Comparison of ENCODE assay signal across 29 cellular contexts in the genomic region with DNA sequence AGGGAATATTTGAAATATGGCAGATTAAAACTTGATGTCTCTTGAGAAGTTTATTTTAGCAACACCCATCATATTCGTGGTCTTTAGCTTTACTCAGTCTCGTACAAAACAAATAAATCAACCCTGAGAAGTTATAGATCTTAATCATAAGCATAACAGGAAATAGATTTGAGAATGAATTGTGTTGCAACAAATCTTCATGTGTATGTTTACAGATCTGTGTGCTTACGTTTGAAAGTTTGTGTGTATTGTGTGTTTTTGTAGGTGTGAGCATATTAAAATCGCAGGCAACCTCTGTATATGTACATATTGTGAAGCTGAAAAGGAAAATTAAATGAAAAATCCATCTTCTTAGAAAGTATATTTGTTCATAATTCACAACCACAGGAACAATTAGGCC. TPM values are rescaled to one million over a fixed set of nuclear protein-coding genes. Genes with fewer than 3 reads are reported as not detected.
DNase-seq lines count a peak whose midpoint lies in the region; ATAC-seq and TF ChIP-seq lines count a peak whose summit lies in the region.
"Had no signal": no experiment of that assay in that cellular context is flagged by ENCODE, and none has a peak within 500 bp of the region (broad histone marks: within the 10 kb centered on the region; RNA-seq: fewer than 3 reads in every experiment).

No MANE protein-coding gene starts in this region.

- H3K4me2 ChIP-seq in mammary epithelial cell (ENCODE audit: insufficient read depth, low read depth, low read length) (no peak overlapping the region), skeletal muscle satellite cell (ENCODE audit: low read length) (peak overlapping the region; percentile 6)
- H3K4me2 ChIP-seq: smooth muscle cell had no signal

- H3K4me1 Mint-ChIP-seq in HFFc6 (ENCODE audit: low read depth) = peaks cover 58% of the 10 kb centered on the region; the same call in 1 of the 2 replicates
- H3K4me1 Mint-ChIP-seq in activated CD4-positive, alpha-beta T cell treated with anti-CD3 and anti-CD28 coated beads, Interleukin-2, amount 10 ng/mL, durations not matched to agents 24 days and 14 days = no peaks in the 10 kb centered on the region
- H3K4me1 Mint-ChIP-seq: activated CD4-positive, alpha-beta memory T cell treated with anti-CD3 and anti-CD28 coated beads, Interleukin-2, amount 10 ng/mL, durations not matched to agents 7 days and 5 days; memory B cell had no signal

- dilution Hi-C loops in mammary epithelial cell (cut with HindIII; ENCODE audit: low sequenced_read_pairs) = loop anchor here (25.0 kb wide), 1 partner anchor 721 kb away; no protein-coding TSS in a partner anchor

- H3K9me3 ChIP-seq in mammary epithelial cell (replicated peaks; ENCODE audit: insufficient read depth, low read length) = no peaks in the 10 kb centered on the region
- H3K9me3 ChIP-seq in skeletal muscle satellite cell (replicated peaks; ENCODE audit: low read length) = no peaks in the 10 kb centered on the region
- no peaks in the 10 kb centered on the region for H3K9me3 ChIP-seq in BE2C
- H3K9me3 ChIP-seq: body of pancreas, colonic mucosa, neutrophil, SJCRH30, vagina had no signal

- H4K20me1 ChIP-seq in mammary epithelial cell (ENCODE audit: insufficient read depth, low read length) = no peaks in the 10 kb centered on the region

- 67% methylated on average over 4 of the region's 4 CpGs for WGBS in mammary epithelial cell (ENCODE audit: low coverage, missing lambda C conversion rate)

- in situ Hi-C loops in mammary epithelial cell (cut with MboI; ENCODE audit: low sequenced_read_pairs in 2 of 2) = loop anchor here in 1 of 2 donors (25.0 kb wide), 1 partner anchor 1096 kb away; the partner anchor contains the start of gene EFNB2

- H3K4me1 ChIP-seq in mammary epithelial cell (ENCODE audit: insufficient read depth, low read length) = no peaks in the 10 kb centered on the region
- peaks cover 23% of the 10 kb centered on the region for H3K4me1 ChIP-seq in foreskin keratinocyte
- H3K4me1 ChIP-seq in skeletal muscle satellite cell (ENCODE audit: control insufficient read depth, insufficient read depth, low read length) = peaks cover 27% of the 10 kb centered on the region
- H3K4me1 ChIP-seq in BE2C = peaks cover 3% of the 10 kb centered on the region; the same call in 1 of the 2 replicates
- H3K4me1 ChIP-seq: body of pancreas, colonic mucosa had no signal

- H3K79me2 ChIP-seq in mammary epithelial cell (ENCODE audit: insufficient read depth, low read length) = no peaks in the 10 kb centered on the region

- intact Hi-C loops in mammary epithelial cell (cut with micrococcal nuclease) = loop anchor here (10.0 kb wide), 1 partner anchor 553 kb away; no protein-coding TSS in a partner anchor
- intact Hi-C loops in activated CD4-positive, alpha-beta T cell treated with anti-CD3 and anti-CD28 coated beads, Interleukin-2, amount 10 ng/mL, durations not matched to agents 24 days and 14 days (cut with micrococcal nuclease) = no loop called here

- H3K36me3 ChIP-seq in mammary epithelial cell (ENCODE audit: insufficient read depth, low read length) (no peaks in the 10 kb centered on the region), skeletal muscle satellite cell (ENCODE audit: insufficient read depth, low read length) (no peaks in the 10 kb centered on the region), BE2C (no peaks in the 10 kb centered on the region)
- H3K36me3 ChIP-seq: colonic mucosa, neutrophil, SJCRH30, vagina had no signal

- H3K4me3 Mint-ChIP-seq in HFFc6 = peak overlapping the region; percentile 5; the same call in 1 of the 2 replicates
- H3K4me3 Mint-ChIP-seq in activated CD4-positive, alpha-beta T cell treated with anti-CD3 and anti-CD28 coated beads, Interleukin-2, amount 10 ng/mL, durations not matched to agents 24 days and 14 days = no peak overlapping the region
- H3K4me3 Mint-ChIP-seq: activated CD4-positive, alpha-beta memory T cell treated with anti-CD3 and anti-CD28 coated beads, Interleukin-2, amount 10 ng/mL, durations not matched to agents 7 days and 5 days; CD4-positive, CD25-positive, alpha-beta regulatory T cell; effector memory CD8-positive, alpha-beta T cell; memory B cell; stimulated activated memory B cell treated with anti-CD40 and anti-IgM and Interleukin-4, amounts not matched to agents 10 μg/mL and 1 μg/mL and 100 μg/mL, for 72 hours had no signal

- no peaks in the 10 kb centered on the region for H3K27me3 Mint-ChIP-seq in HFFc6 (ENCODE audit: insufficient read depth)
- no peaks in the 10 kb centered on the region for H3K27me3 Mint-ChIP-seq in activated CD4-positive, alpha-beta T cell treated with anti-CD3 and anti-CD28 coated beads, Interleukin-2, amount 10 ng/mL, durations not matched to agents 24 days and 14 days
- H3K27me3 Mint-ChIP-seq: activated CD4-positive, alpha-beta memory T cell treated with anti-CD3 and anti-CD28 coated beads, Interleukin-2, amount 10 ng/mL, durations not matched to agents 7 days and 5 days; CD4-positive, CD25-positive, alpha-beta regulatory T cell; effector memory CD8-positive, alpha-beta T cell; memory B cell; stimulated activated memory B cell treated with anti-CD40 and anti-IgM and Interleukin-4, amounts not matched to agents 10 μg/mL and 1 μg/mL and 100 μg/mL, for 72 hours had no signal

- no peak overlapping the region for H3K27ac ChIP-seq in mammary epithelial cell (ENCODE audit: insufficient read depth, low read depth, low read length)
- H3K27ac ChIP-seq in foreskin keratinocyte = peak overlapping the region; percentile 78
- H3K27ac ChIP-seq: body of pancreas, colonic mucosa, neutrophil, SJCRH30, vagina had no signal

- TF ChIP-seq CTCF in HFFc6 (IDR thresholded peaks at IDR 0.05) = no peak
- no peak for TF ChIP-seq CTCF in mammary epithelial cell (conservative IDR thresholded peaks at IDR 0.05 in 1 of 2, IDR thresholded peaks at IDR 0.05 in 1 of 2; ENCODE audit: extremely low read depth in 1 of 2, insufficient read depth in 1 of 2, low read depth in 1 of 2, low read length in 2 of 2)
- no peak for TF ChIP-seq CTCF in foreskin keratinocyte (conservative IDR thresholded peaks at IDR 0.05)
- TF ChIP-seq CTCF in BE2C (IDR thresholded peaks at IDR 0.05; ENCODE audit: low read depth, low read length) = no peak

- H3K27ac Mint-ChIP-seq in HFFc6 = peak overlapping the region; percentile 86; the same call in 1 of the 2 replicates
- H3K27ac Mint-ChIP-seq in activated CD4-positive, alpha-beta T cell treated with anti-CD3 and anti-CD28 coated beads, Interleukin-2, amount 10 ng/mL, durations not matched to agents 24 days and 14 days = no peak overlapping the region
- H3K27ac Mint-ChIP-seq: activated CD4-positive, alpha-beta memory T cell treated with anti-CD3 and anti-CD28 coated beads, Interleukin-2, amount 10 ng/mL, durations not matched to agents 7 days and 5 days; CD4-positive, CD25-positive, alpha-beta regulatory T cell; effector memory CD8-positive, alpha-beta T cell; memory B cell; stimulated activated memory B cell treated with anti-CD40 and anti-IgM and Interleukin-4, amounts not matched to agents 10 μg/mL and 1 μg/mL and 100 μg/mL, for 72 hours had no signal

- CTCF ChIA-PET in mammary epithelial cell (lab: Charles Lee; ENCODE audit: low non-redundant PET) = no interaction called here

- H3K36me3 Mint-ChIP-seq in HFFc6 (ENCODE audit: low read depth) = no peaks in the 10 kb centered on the region
- no peaks in the 10 kb centered on the region for H3K36me3 Mint-ChIP-seq in activated CD4-positive, alpha-beta T cell treated with anti-CD3 and anti-CD28 coated beads, Interleukin-2, amount 10 ng/mL, durations not matched to agents 24 days and 14 days (ENCODE audit: low read depth)
- H3K36me3 Mint-ChIP-seq: CD4-positive, CD25-positive, alpha-beta regulatory T cell; memory B cell; stimulated activated memory B cell treated with anti-CD40 and anti-IgM and Interleukin-4, amounts not matched to agents 10 μg/mL and 1 μg/mL and 100 μg/mL, for 72 hours had no signal

- no peak for DNase-seq in HFFc6
- peak; percentile 10 for DNase-seq in mammary epithelial cell
- no peak for DNase-seq in foreskin keratinocyte
- DNase-seq in activated CD4-positive, alpha-beta T cell treated with anti-CD3 and anti-CD28 coated beads, Interleukin-2, amount 10 ng/mL, durations not matched to agents 24 days and 14 days = no peak
- DNase-seq in BE2C = no peak
- no peak for DNase-seq in cerebellar nuclear complex (lab: John Stamatoyannopoulos, UW)
- DNase-seq: activated CD4-positive, alpha-beta memory T cell treated with anti-CD3 and anti-CD28 coated beads, Interleukin-2, amount 10 ng/mL, durations not matched to agents 7 days and 5 days; activated effector memory CD4-positive, alpha-beta T cell treated with Interleukin-2 at 50 U/mL for 16 hours; body of pancreas; CD4-positive, CD25-positive, alpha-beta regulatory T cell; colonic mucosa; effector memory CD8-positive, alpha-beta T cell; head of caudate nucleus; left colon; MM.1S; NCI-H1417 treated with DMSO at 0.1 percent for 48 hours; NCI-H524; NK-92 treated with Interleukin-12 subunit alpha and Interleukin-12 subunit beta, amount 100 ng/mL, for 24 hours; SJCRH30 had no signal

- H3K9me3 Mint-ChIP-seq in HFFc6 = no peaks in the 10 kb centered on the region; the same call in 1 of the 2 replicates
- H3K9me3 Mint-ChIP-seq in activated CD4-positive, alpha-beta T cell treated with anti-CD3 and anti-CD28 coated beads, Interleukin-2, amount 10 ng/mL, durations not matched to agents 24 days and 14 days = no peaks in the 10 kb centered on the region
- H3K9me3 Mint-ChIP-seq: stimulated activated memory B cell treated with anti-CD40 and anti-IgM and Interleukin-4, amounts not matched to agents 10 μg/mL and 1 μg/mL and 100 μg/mL, for 72 hours had no signal

- no peak overlapping the region for H3K4me3 ChIP-seq in mammary epithelial cell (replicated peaks in 1 of 3; ENCODE audit: insufficient read depth in 1 of 3, low read depth in 2 of 3, low read length in 3 of 3)
- H3K4me3 ChIP-seq in skeletal muscle satellite cell (ENCODE audit: low read length) = no peak overlapping the region
- H3K4me3 ChIP-seq in BE2C (ENCODE audit: low read depth, low read length) = no peak overlapping the region
- H3K4me3 ChIP-seq: body of pancreas, colonic mucosa, K562, SJCRH30, smooth muscle cell, vagina had no signal

- H3K9ac ChIP-seq in mammary epithelial cell (ENCODE audit: insufficient read depth, low read length) (no peak overlapping the region), skeletal muscle satellite cell (ENCODE audit: low read depth, low read length) (no peak overlapping the region)

- H2AFZ ChIP-seq in mammary epithelial cell (ENCODE audit: low read depth, low read length) = no peak overlapping the region

- BruUV-seq in mammary epithelial cell (replicated peaks; lab: Mats Ljungman, UMichigan) = no TSS peak

- H3K27me3 ChIP-seq in mammary epithelial cell (ENCODE audit: insufficient read depth, low read length) = no peaks in the 10 kb centered on the region
- H3K27me3 ChIP-seq in foreskin keratinocyte = no peaks in the 10 kb centered on the region
- H3K27me3 ChIP-seq in skeletal muscle satellite cell (ENCODE audit: control insufficient read depth, insufficient read depth, low read length) = no peaks in the 10 kb centered on the region
- no peaks in the 10 kb centered on the region for H3K27me3 ChIP-seq in BE2C
- H3K27me3 ChIP-seq: body of pancreas, colonic mucosa, neutrophil, SJCRH30, vagina had no signal

- ATAC-seq in foreskin keratinocyte = no peak
- ATAC-seq: body of pancreas; effector memory CD8-positive, alpha-beta T cell; K562; left colon; Panc1; stimulated activated memory B cell treated with anti-CD40 and anti-IgM and Interleukin-4, amounts not matched to agents 10 μg/mL and 1 μg/mL and 100 μg/mL, for 72 hours had no signal

RNA-seq across cellular contexts. Expression of gene DAOA, which starts 24.4 kb away (rescaled TPM):
- not detected for total RNA-seq in HFFc6 (2021; fragmentation: NEBNext Ultra II Directional; extraction: Animal tissue kit (Norgen Biotek cat#: 25700))
- total RNA-seq in mammary epithelial cell (not detected), foreskin keratinocyte (not detected in 2 replicates)
- polyA plus RNA-seq in mammary epithelial cell (not detected), foreskin keratinocyte (not detected in 2 replicates)
- not detected for polyA minus RNA-seq in mammary epithelial cell
- total RNA-seq in skeletal muscle satellite cell (2012; rRNA removed) = not detected in 2 replicates
- total RNA-seq in activated CD4-positive, alpha-beta T cell treated with anti-CD3 and anti-CD28 coated beads, Interleukin-2, amount 10 ng/mL, durations not matched to agents 24 days and 14 days = not detected in 2 replicates
- not detected for polyA plus RNA-seq in BE2C (2012; ENCODE audit: insufficient read depth, insufficient read length, low read depth)
- total RNA-seq: activated CD4-positive, alpha-beta memory T cell treated with anti-CD3 and anti-CD28 coated beads, Interleukin-2, amount 10 ng/mL, durations not matched to agents 7 days and 5 days; body of pancreas; CD4-positive, CD25-positive, alpha-beta regulatory T cell; colonic mucosa; K562; left colon; myocyte; SJCRH30; smooth muscle cell; temporal lobe; vagina had no signal
- polyA plus RNA-seq: CD4-positive, CD25-positive, alpha-beta regulatory T cell; K562; smooth muscle cell had no signal
